Comparison of ENCODE assay signal across 20 cellular contexts in genomic region chr2:217931846-217932560, GRCh38.
DNase-seq lines count a peak whose midpoint lies in the region; ATAC-seq and TF ChIP-seq lines count a peak whose summit lies in the region.
"Had no signal": no experiment of that assay in that cellular context is flagged by ENCODE, and none has a peak within 500 bp of the region (broad histone marks: within the 10 kb centered on the region; RNA-seq: fewer than 3 reads in every experiment).

No MANE protein-coding gene starts in this region.

- peaks cover 9 to 14% of the 10 kb centered on the region in 2 donors for H3K27me3 Mint-ChIP-seq in T-cell

- POLR2A ChIA-PET in SK-N-SH (lab: Yijun Ruan, JAX) (interaction anchor here (0.8 to 3.9 kb wide), 6 partner anchors 11 to 100 kb away, joined by 3 to 28 read pairs (median 12); no protein-coding TSS in a partner anchor), T-cell (lab: Charles Lee) (no interaction called here)

- H3K79me2 ChIP-seq in SK-N-SH (ENCODE audit: insufficient read depth) (peaks cover 94% of the 10 kb centered on the region), osteoblast (ENCODE audit: insufficient read depth, low read length) (peaks cover 75% of the 10 kb centered on the region)

- H3K4me3 Mint-ChIP-seq in T-cell, result no peak overlapping the region
- H3K4me3 Mint-ChIP-seq: activated CD8-positive, alpha-beta T cell treated with anti-CD3 and anti-CD28 coated beads, Interleukin-2, amount 10 ng/mL, durations not matched to agents 7 days and 5 days; activated T-cell treated with anti-CD3 and anti-CD28 coated beads, Interleukin-2, amount 50 U/mL, for 72 hours; mesothelial cell of epicardium; T-helper 2 cell treated with Interferon-gamma antibody and Interleukin-4, amounts not matched to agents 5 μg/mL and 100 μg/mL, for 36 hours had no signal

- no peak overlapping the region for H2AFZ ChIP-seq in SK-N-SH (ENCODE audit: low read depth)
- no peak overlapping the region for H2AFZ ChIP-seq in osteoblast (ENCODE audit: low read length)

- no peak overlapping the region for H3K9ac ChIP-seq in SK-N-SH
- H3K9ac ChIP-seq: BLaER1 treated with 17β-estradiol and CSF1 and Interleukin-3, amounts not matched to agents 10 nM and 100 nM had no signal

- H3K9me3 Mint-ChIP-seq in T-cell, result no peaks in the 10 kb centered on the region
- H3K9me3 Mint-ChIP-seq: activated naive CD4-positive, alpha-beta T cell treated with anti-CD3 and anti-CD28 coated beads, Interleukin-2, amount 50 U/mL, for 72 hours; activated T-cell treated with anti-CD3 and anti-CD28 coated beads, Interleukin-2, amount 50 U/mL, for 72 hours; mesothelial cell of epicardium; T-helper 2 cell treated with Interferon-gamma antibody and Interleukin-4, amounts not matched to agents 5 μg/mL and 100 μg/mL, for 36 hours had no signal

- H3K9me2 ChIP-seq in SK-N-SH, result no peaks in the 10 kb centered on the region

- TF ChIP-seq CTCF in SK-N-SH (IDR thresholded peaks at IDR 0.05), result no peak
- no peak for TF ChIP-seq CTCF in osteoblast (IDR thresholded peaks at IDR 0.05; ENCODE audit: extremely low read depth, low read depth, low read length)
- TF ChIP-seq CTCF in tibial artery (IDR thresholded peaks at IDR 0.05), result no peak

- no peak for ATAC-seq in SK-N-SH treated with all-trans-retinoic acid at 6 μM for 48 hours
- no peak for ATAC-seq in T-cell (replicated peaks in 1 of 4)
- no peak for ATAC-seq in HG03378 (IDR thresholded peaks at IDR 0.05; ENCODE audit: unreplicated experiment)
- ATAC-seq: activated CD8-positive, alpha-beta T cell treated with anti-CD3 and anti-CD28 coated beads, Interleukin-2, amount 10 ng/mL, durations not matched to agents 7 days and 5 days; activated naive CD4-positive, alpha-beta T cell treated with anti-CD3 and anti-CD28 coated beads, Interleukin-2, amount 50 U/mL, for 72 hours; activated T-cell treated with anti-CD3 and anti-CD28 coated beads, Interleukin-2, amount 50 U/mL, for 72 hours had no signal

- no peak overlapping the region for H3K27ac Mint-ChIP-seq in T-cell
- H3K27ac Mint-ChIP-seq: activated CD8-positive, alpha-beta T cell treated with anti-CD3 and anti-CD28 coated beads, Interleukin-2, amount 10 ng/mL, durations not matched to agents 7 days and 5 days; activated naive CD4-positive, alpha-beta T cell treated with anti-CD3 and anti-CD28 coated beads, Interleukin-2, amount 50 U/mL, for 72 hours; activated T-cell treated with anti-CD3 and anti-CD28 coated beads, Interleukin-2, amount 50 U/mL, for 72 hours; T-helper 2 cell treated with Interferon-gamma antibody and Interleukin-4, amounts not matched to agents 5 μg/mL and 100 μg/mL, for 36 hours had no signal

- peaks cover 40% of the 10 kb centered on the region; the same call in 1 of the 2 replicates for H4K20me1 ChIP-seq in SK-N-SH (ENCODE audit: insufficient read depth)
- H4K20me1 ChIP-seq in osteoblast (ENCODE audit: insufficient read depth, low read length), result peaks cover 8% of the 10 kb centered on the region

- CTCF ChIA-PET in SK-N-SH (lab: Yijun Ruan, JAX), result interaction anchor here (0.7 to 14.7 kb wide), 24 partner anchors 8 to 254 kb away, joined by 3 to 129 read pairs (median 5); no protein-coding TSS in a partner anchor
- CTCF ChIA-PET in T-cell (lab: Charles Lee), result no interaction called here

- H3K4me3 ChIP-seq in SK-N-SH (ENCODE audit: low read depth in 2 of 2, low read length in 1 of 2) (no peak overlapping the region), esophagus (ENCODE audit: low read depth in 1 of 2, low read length in 2 of 2) (no peak overlapping the region), osteoblast (ENCODE audit: insufficient read depth, low read length) (no peak overlapping the region), tibial artery (peak overlapping the region; percentile 83 to 89)
- H3K4me3 ChIP-seq: BLaER1 treated with 17β-estradiol and CSF1 and Interleukin-3, amounts not matched to agents 10 nM and 100 nM had no signal

- no peak overlapping the region for H3K4me2 ChIP-seq in SK-N-SH
- no peak overlapping the region for H3K4me2 ChIP-seq in osteoblast (ENCODE audit: insufficient read depth, low read length)

- intact Hi-C loops in tibial artery (cut with DNase I; ENCODE audit: low total_unique reads), result loop anchor here (5.0 kb wide), 1 partner anchor 35 kb away; no protein-coding TSS in a partner anchor

- H3K4me1 ChIP-seq in SK-N-SH (ENCODE audit: control insufficient read depth in 1 of 2, insufficient read depth in 2 of 2, low read depth in 1 of 2, low read length in 1 of 2) (peaks cover 69 to 91% of the 10 kb centered on the region in 2 experiments), esophagus (ENCODE audit: control insufficient read depth in 2 of 2, insufficient read depth in 2 of 2, low read length in 1 of 2) (peaks cover 24 to 47% of the 10 kb centered on the region in 2 donors), osteoblast (ENCODE audit: insufficient read depth, low read length) (peaks cover 72% of the 10 kb centered on the region), tibial artery (peaks cover 9 to 100% (median 98%) of the 10 kb centered on the region in 4 donors)

- no peaks in the 10 kb centered on the region for H3K4me1 Mint-ChIP-seq in T-cell

- DNase-seq in SK-N-SH (no peak), osteoblast (ENCODE audit: insufficient read length, low spot score, missing footprints) (peak; percentile 50), tibial artery (no peak), NCI-H2196 (lab: John Stamatoyannopoulos, UW; ENCODE audit: unreplicated experiment) (no peak), T-cell (no peak)
- DNase-seq: activated CD8-positive, alpha-beta T cell treated with anti-CD3 and anti-CD28 coated beads, Interleukin-2, amount 10 ng/mL, durations not matched to agents 7 days and 5 days; activated T-cell treated with anti-CD3 and anti-CD28 coated beads, Interleukin-2, amount 50 U/mL, for 72 hours; hippocampal formation; islet precursor cell; NCI-H1105; OCI-M1; stimulated activated CD4-positive, alpha-beta T cell treated with anti-CD3 and anti-CD28 coated beads, Interleukin-2, amount 100 ng/mL, for 48 hours had no signal

- 92% methylated on average over 6 of the region's 6 CpGs for WGBS in SK-N-SH (ENCODE audit: low lambda C conversion rate)
- 75 to 78% methylated on average over 6 of the region's 6 CpGs for WGBS in esophagus, 2 donors

- no peak for TF ChIP-seq EP300 in SK-N-SH (IDR thresholded peaks at IDR 0.05; ENCODE audit: borderline replicate concordance in 1 of 2, low read depth in 1 of 2, low read length in 1 of 2)

- H3K27me3 ChIP-seq in SK-N-SH (ENCODE audit: insufficient read depth), result no peaks in the 10 kb centered on the region
- H3K27me3 ChIP-seq in esophagus (ENCODE audit: control insufficient read depth in 1 of 2, insufficient read depth in 2 of 2, low read length in 2 of 2), result no peaks in the 10 kb centered on the region
- H3K27me3 ChIP-seq in osteoblast (ENCODE audit: insufficient read depth, low read length), result no peaks in the 10 kb centered on the region
- no peaks in the 10 kb centered on the region for H3K27me3 ChIP-seq in tibial artery

- peak overlapping the region; percentile 86 to 96; a peak in 3 of 4 replicates for H3K27ac ChIP-seq in SK-N-SH (ENCODE audit: low read depth in 2 of 2, low read length in 1 of 2)
- H3K27ac ChIP-seq in esophagus (ENCODE audit: low read depth in 2 of 2, low read length in 1 of 2), result peak overlapping the region; percentile 38 to 91
- H3K27ac ChIP-seq in osteoblast (ENCODE audit: low read depth, low read length), result no peak overlapping the region
- peak overlapping the region; percentile 95 to 98 for H3K27ac ChIP-seq in tibial artery
- H3K27ac ChIP-seq: BLaER1 treated with 17β-estradiol and CSF1 and Interleukin-3, amounts not matched to agents 10 nM and 100 nM; neutrophil had no signal

- H3K36me3 ChIP-seq in SK-N-SH (replicated peaks in 1 of 2; ENCODE audit: control insufficient read depth in 1 of 2, insufficient read depth in 2 of 2, low read length in 1 of 2) (peaks cover 0 to 2% of the 10 kb centered on the region in 2 experiments), esophagus (ENCODE audit: control insufficient read depth in 2 of 2, insufficient read depth in 2 of 2, low read length in 1 of 2) (no peaks in the 10 kb centered on the region), osteoblast (ENCODE audit: insufficient read depth, low read length) (peaks cover 5% of the 10 kb centered on the region), tibial artery (peaks cover 4 to 23% (median 20%) of the 10 kb centered on the region in 3 donors)
- H3K36me3 ChIP-seq: neutrophil had no signal

- no peaks in the 10 kb centered on the region for H3K9me3 ChIP-seq in SK-N-SH
- no peaks in the 10 kb centered on the region for H3K9me3 ChIP-seq in esophagus (ENCODE audit: control insufficient read depth in 2 of 2, insufficient read depth in 1 of 2, low read depth in 1 of 2, low read length in 1 of 2)
- no peaks in the 10 kb centered on the region for H3K9me3 ChIP-seq in osteoblast (ENCODE audit: low read depth, low read length)
- H3K9me3 ChIP-seq in tibial artery, result no peaks in the 10 kb centered on the region
- H3K9me3 ChIP-seq: BLaER1 treated with 17β-estradiol and CSF1 and Interleukin-3, amounts not matched to agents 10 nM and 100 nM; neutrophil had no signal

- H3K36me3 Mint-ChIP-seq in T-cell, result no peaks in the 10 kb centered on the region
- H3K36me3 Mint-ChIP-seq: activated naive CD4-positive, alpha-beta T cell treated with anti-CD3 and anti-CD28 coated beads, Interleukin-2, amount 50 U/mL, for 72 hours; mesothelial cell of epicardium had no signal

- H3F3A ChIP-seq in SK-N-SH (replicated peaks; ENCODE audit: insufficient read depth), result peaks cover 29% of the 10 kb centered on the region

- no peak for TF ChIP-seq RAD21 in SK-N-SH (IDR thresholded peaks at IDR 0.05; ENCODE audit: low read length)

TF ChIP-seq in SK-N-SH, 30 proteins besides CTCF, POLR2A, EP300 and RAD21 (continues in another document):
- TF ChIP-seq EZH2phosphoT487 (IDR thresholded peaks at IDR 0.05; ENCODE audit: borderline replicate concordance, low read depth) (no peak), NFIC (IDR thresholded peaks at IDR 0.05; ENCODE audit: borderline replicate concordance) (no peak), TCF12 (IDR thresholded peaks at IDR 0.05) (no peak), FOXM1 (IDR thresholded peaks at IDR 0.05; ENCODE audit: low read depth) (no peak)

TF ChIP-seq in SK-N-SH treated with all-trans-retinoic acid at 6 μM for 48 hours, 23 proteins besides CTCF, POLR2A, EP300 and RAD21 (continues in another document):
- no peak for TF ChIP-seq PPARA (CRISPR knock-in tag; IDR thresholded peaks at IDR 0.05; ENCODE audit: borderline replicate concordance)
- TF ChIP-seq, protein P1, sequence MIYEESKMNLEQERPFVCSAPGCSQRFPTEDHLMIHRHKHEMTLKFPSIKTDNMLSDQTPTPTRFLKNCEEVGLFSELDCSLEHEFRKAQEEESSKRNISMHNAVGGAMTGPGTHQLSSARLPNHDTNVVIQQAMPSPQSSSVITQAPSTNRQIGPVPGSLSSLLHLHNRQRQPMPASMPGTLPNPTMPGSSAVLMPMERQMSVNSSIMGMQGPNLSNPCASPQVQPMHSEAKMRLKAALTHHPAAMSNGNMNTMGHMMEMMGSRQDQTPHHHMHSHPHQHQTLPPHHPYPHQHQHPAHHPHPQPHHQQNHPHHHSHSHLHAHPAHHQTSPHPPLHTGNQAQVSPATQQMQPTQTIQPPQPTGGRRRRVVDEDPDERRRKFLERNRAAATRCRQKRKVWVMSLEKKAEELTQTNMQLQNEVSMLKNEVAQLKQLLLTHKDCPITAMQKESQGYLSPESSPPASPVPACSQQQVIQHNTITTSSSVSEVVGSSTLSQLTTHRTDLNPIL (CRISPR knock-in tag; IDR thresholded peaks at IDR 0.05; ENCODE audit: low read depth), result no peak
- no peak for TF ChIP-seq ZNF565 (CRISPR knock-in tag; conservative IDR thresholded peaks at IDR 0.05; ENCODE audit: low read depth)

Comparison
In these comparisons a context has a peak if more than half of its experiments do, and no peak if none do; other contexts are left out.
1. H3K4me3 ChIP-seq: peak in tibial artery (2 of 2); none in SK-N-SH (0 of 2), esophagus (0 of 2) and osteoblast (single experiment).